ENCODE assay signal across 16 cellular contexts in genomic region chr2:122753341-122753740, GRCh38.
"Had no signal": no experiment of that assay in that cellular context is flagged by ENCODE, and none has a peak within 500 bp of the region (broad histone marks: within the 10 kb centered on the region; RNA-seq: fewer than 3 reads in every experiment).

No MANE protein-coding gene starts in this region.

- H3K9me3 ChIP-seq: colonic mucosa, esophagus squamous epithelium, heart left ventricle, ovary, tibial artery, upper lobe of left lung, vagina had no signal

- H3K36me3 ChIP-seq: colonic mucosa, esophagus squamous epithelium, heart left ventricle, ovary, tibial artery, upper lobe of left lung, vagina had no signal

- H3K27me3 ChIP-seq: colonic mucosa, esophagus squamous epithelium, foreskin keratinocyte, heart left ventricle, ovary, tibial artery, upper lobe of left lung, vagina had no signal

- H3K4me1 ChIP-seq: colonic mucosa, esophagus squamous epithelium, foreskin keratinocyte, tibial artery, upper lobe of left lung, vagina had no signal

- H3K27ac ChIP-seq: colonic mucosa, esophagus squamous epithelium, foreskin keratinocyte, heart left ventricle, ovary, tibial artery, upper lobe of left lung, vagina had no signal

- DNase-seq: colonic mucosa; dermis blood vessel endothelial cell; esophagus squamous epithelium; foreskin keratinocyte; heart left ventricle; hippocampal formation; mammary epithelial cell; naive thymus-derived CD4-positive, alpha-beta T cell; ovary; right cardiac atrium; stimulated activated CD4-positive, alpha-beta T cell treated with anti-CD3 and anti-CD28 coated beads, Interleukin-4, amount 100 ng/mL, for 24 hours; tibial artery; upper lobe of left lung had no signal

- H3K4me3 ChIP-seq: colonic mucosa, esophagus squamous epithelium, heart left ventricle, ovary, tibial artery, upper lobe of left lung, vagina had no signal

- ATAC-seq: foreskin keratinocyte; heart left ventricle; left lobe of liver; naive thymus-derived CD4-positive, alpha-beta T cell; right cardiac atrium; stimulated activated memory B cell treated with anti-CD40 and anti-IgM and Interleukin-4, amounts not matched to agents 10 μg/mL and 1 μg/mL and 100 μg/mL, for 72 hours had no signal
